10 cellular contexts compared by ENCODE assay signal in the genomic region with DNA sequence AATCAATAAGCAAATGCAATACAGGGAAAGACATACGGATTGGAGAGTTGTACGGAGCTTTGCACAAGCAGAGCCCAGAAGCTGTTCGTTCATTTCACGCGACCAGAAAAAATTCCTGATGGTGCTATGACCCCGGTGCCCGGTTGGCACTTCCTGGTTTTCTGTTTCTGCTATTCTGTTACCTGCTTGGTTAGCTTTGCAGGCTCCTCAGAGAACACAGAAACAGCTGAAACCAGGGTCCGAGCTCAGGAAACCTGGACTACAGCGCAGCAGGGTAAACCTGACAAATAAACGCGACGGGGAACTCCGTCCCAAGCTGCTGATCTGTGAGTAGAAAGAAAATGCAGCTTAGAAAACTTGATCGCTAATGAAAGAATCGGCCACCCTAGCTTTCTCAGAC. TPM values are rescaled to one million over a fixed set of nuclear protein-coding genes. Genes with fewer than 3 reads are reported as not detected.
DNase-seq lines count a peak whose midpoint lies in the region; ATAC-seq and TF ChIP-seq lines count a peak whose summit lies in the region.
"Had no signal": no experiment of that assay in that cellular context is flagged by ENCODE, and none has a peak within 500 bp of the region (broad histone marks: within the 10 kb centered on the region; RNA-seq: fewer than 3 reads in every experiment).

No MANE protein-coding gene starts in this region.

- no CpG with 5 or more reads among the region's 15 CpGs for WGBS in mesendoderm (ENCODE audit: extremely low coverage, insufficient coverage, low lambda C conversion rate)

- no peak for TF ChIP-seq CTCF in HFF-Myc (IDR thresholded peaks at IDR 0.05; ENCODE audit: low read depth, low read length, missing control alignments)
- no peak for TF ChIP-seq CTCF in MCF 10A (IDR thresholded peaks at IDR 0.05; ENCODE audit: unreplicated experiment)
- no peak for TF ChIP-seq CTCF in kidney epithelial cell (IDR thresholded peaks at IDR 0.05; ENCODE audit: insufficient read depth, low read length, poor library complexity, severe bottlenecking)

- H3K56ac ChIP-seq in mesendoderm (ENCODE audit: low read length): no peak overlapping the region

- no peak overlapping the region for H2BK15ac ChIP-seq in mesendoderm (replicated peaks; ENCODE audit: low read depth)

- H3K9me3 Mint-ChIP-seq in MCF 10A (ENCODE audit: unreplicated experiment): no peaks in the 10 kb centered on the region
- H3K9me3 Mint-ChIP-seq: activated naive CD8-positive, alpha-beta T cell treated with anti-CD3 and anti-CD28 coated beads, Interleukin-2, amount 10 ng/mL, durations not matched to agents 7 days and 5 days had no signal

- no peaks in the 10 kb centered on the region for H3K36me3 ChIP-seq in kidney epithelial cell (ENCODE audit: control insufficient read depth, insufficient read depth, low read length)
- no peaks in the 10 kb centered on the region for H3K36me3 ChIP-seq in skeletal muscle satellite cell (ENCODE audit: insufficient read depth, low read length)
- H3K36me3 ChIP-seq in mesendoderm (ENCODE audit: control insufficient read depth, insufficient read depth, low read length): no peaks in the 10 kb centered on the region
- H3K36me3 ChIP-seq in HAP-1 (replicated peaks): no peaks in the 10 kb centered on the region

- DNase-seq in HFF-Myc (ENCODE audit: extremely low read depth, low read depth): no peak
- peak; percentile 19 for DNase-seq in MCF 10A (ENCODE audit: unreplicated experiment)
- DNase-seq in kidney epithelial cell (ENCODE audit: low read depth): no peak
- DNase-seq in mesendoderm: no peak
- DNase-seq in HAP-1 (ENCODE audit: low spot score in 2 of 2): no peak
- DNase-seq: activated naive CD8-positive, alpha-beta T cell treated with anti-CD3 and anti-CD28 coated beads, Interleukin-2, amount 10 ng/mL, durations not matched to agents 7 days and 5 days; GF-D8 had no signal

- no peak overlapping the region for H3K18ac ChIP-seq in mesendoderm (ENCODE audit: low read length)

- CTCF ChIA-PET in MCF 10A (lab: Yijun Ruan, JAX): interaction anchor here (0.5 to 0.9 kb wide), 2 partner anchors 347 to 423 kb away, joined by 3 read pairs; no protein-coding TSS in a partner anchor

- H2BK120ac ChIP-seq in mesendoderm (ENCODE audit: low read depth, low read length): no peak overlapping the region

- peaks cover 14% of the 10 kb centered on the region for H3K27me3 ChIP-seq in kidney epithelial cell (ENCODE audit: control insufficient read depth, insufficient read depth, low read length)
- peaks cover 5% of the 10 kb centered on the region for H3K27me3 ChIP-seq in skeletal muscle satellite cell (ENCODE audit: control insufficient read depth, insufficient read depth, low read length)
- peaks cover 19% of the 10 kb centered on the region for H3K27me3 ChIP-seq in mesendoderm (ENCODE audit: insufficient read depth, low read length, poor library complexity)
- no peaks in the 10 kb centered on the region for H3K27me3 ChIP-seq in HAP-1 (ENCODE audit: low read depth)

- no peak overlapping the region for H2AK5ac ChIP-seq in mesendoderm (ENCODE audit: low read length)

- in situ Hi-C loops in HAP-1 (cut with MboI; ENCODE audit: low sequenced_read_pairs): no loop called here

- no peak overlapping the region for H2BK5ac ChIP-seq in mesendoderm (ENCODE audit: low read length)

- no peak overlapping the region for H3K4ac ChIP-seq in mesendoderm (ENCODE audit: low read depth, low read length)

- H3K79me1 ChIP-seq in mesendoderm (ENCODE audit: low read length): no peaks in the 10 kb centered on the region

- BruUV-seq in MCF 10A (replicated peaks; lab: Mats Ljungman, UMichigan): no TSS peak

- H3K4me1 ChIP-seq in skeletal muscle satellite cell (ENCODE audit: control insufficient read depth, insufficient read depth, low read length) (peaks cover 14% of the 10 kb centered on the region), mesendoderm (ENCODE audit: control insufficient read depth, low read depth, low read length) (no peaks in the 10 kb centered on the region), HAP-1 (no peaks in the 10 kb centered on the region)

- peak overlapping the region; percentile 30 for H3K4me3 ChIP-seq in HFF-Myc (replicated peaks; ENCODE audit: low read depth, low read length)
- peak overlapping the region; percentile 29 for H3K4me3 ChIP-seq in kidney epithelial cell (ENCODE audit: low read depth, low read length)
- peak overlapping the region; percentile 66 for H3K4me3 ChIP-seq in skeletal muscle satellite cell (ENCODE audit: low read length)
- H3K4me3 ChIP-seq in mesendoderm (ENCODE audit: low read length): no peak overlapping the region
- no peak overlapping the region for H3K4me3 ChIP-seq in HAP-1

- peak overlapping the region; percentile 36 for H3K27ac Mint-ChIP-seq in MCF 10A (ENCODE audit: low read depth, unreplicated experiment)
- H3K27ac Mint-ChIP-seq: activated naive CD8-positive, alpha-beta T cell treated with anti-CD3 and anti-CD28 coated beads, Interleukin-2, amount 10 ng/mL, durations not matched to agents 7 days and 5 days had no signal

- H4K8ac ChIP-seq in mesendoderm (ENCODE audit: low read depth, low read length): no peak overlapping the region

- no peak overlapping the region for H3K27ac ChIP-seq in mesendoderm (ENCODE audit: low read depth, low read length)

- H3K4me3 Mint-ChIP-seq in MCF 10A (ENCODE audit: unreplicated experiment): peak overlapping the region; percentile 74
- H3K4me3 Mint-ChIP-seq: activated naive CD8-positive, alpha-beta T cell treated with anti-CD3 and anti-CD28 coated beads, Interleukin-2, amount 10 ng/mL, durations not matched to agents 7 days and 5 days had no signal

- no peak overlapping the region for H4K5ac ChIP-seq in mesendoderm (ENCODE audit: low read length)

- POLR2A ChIA-PET in MCF 10A (lab: Yijun Ruan, JAX): no interaction called here

- H3K9ac ChIP-seq in skeletal muscle satellite cell (ENCODE audit: low read depth, low read length) (peak overlapping the region; percentile 29), mesendoderm (ENCODE audit: low read length) (no peak overlapping the region)

- no peaks in the 10 kb centered on the region for H3K79me2 ChIP-seq in mesendoderm (ENCODE audit: control insufficient read depth, insufficient read depth, low read length)

- H3K4me1 Mint-ChIP-seq in MCF 10A (ENCODE audit: insufficient read depth, unreplicated experiment): peaks cover 14% of the 10 kb centered on the region
- H3K4me1 Mint-ChIP-seq: activated naive CD8-positive, alpha-beta T cell treated with anti-CD3 and anti-CD28 coated beads, Interleukin-2, amount 10 ng/mL, durations not matched to agents 7 days and 5 days had no signal

- intact Hi-C loops in MCF 10A (cut with micrococcal nuclease): loop anchor here (10.0 kb wide), 1 partner anchor 79 kb away; no protein-coding TSS in a partner anchor

- ATAC-seq in GM18520 (IDR thresholded peaks at IDR 0.05; ENCODE audit: unreplicated experiment): no peak
- no peak for ATAC-seq in GM19463 (IDR thresholded peaks at IDR 0.05; ENCODE audit: unreplicated experiment)

- H3K27me3 Mint-ChIP-seq in MCF 10A (ENCODE audit: insufficient read depth, unreplicated experiment): no peaks in the 10 kb centered on the region

- H3K36me3 Mint-ChIP-seq in MCF 10A (ENCODE audit: insufficient read depth, unreplicated experiment): peaks cover under 1% of the 10 kb centered on the region
- H3K36me3 Mint-ChIP-seq: activated naive CD8-positive, alpha-beta T cell treated with anti-CD3 and anti-CD28 coated beads, Interleukin-2, amount 10 ng/mL, durations not matched to agents 7 days and 5 days had no signal

- peak overlapping the region; percentile 87 for H3K4me2 ChIP-seq in skeletal muscle satellite cell (ENCODE audit: low read length)
- no peak overlapping the region for H3K4me2 ChIP-seq in mesendoderm (ENCODE audit: low read length)

- H3K23ac ChIP-seq in mesendoderm (ENCODE audit: low read length): no peak overlapping the region

- no peaks in the 10 kb centered on the region for H3K9me3 ChIP-seq in skeletal muscle satellite cell (replicated peaks; ENCODE audit: low read length)
- no peaks in the 10 kb centered on the region for H3K9me3 ChIP-seq in HAP-1

RNA-seq across cellular contexts. Expression of gene CNTN3, which starts 0.9 kb away (rescaled TPM):
- total RNA-seq in MCF 10A (2022) (2.6 and 3.5 TPM in 2 replicates), kidney epithelial cell (2.0 and 2.6 TPM in 2 replicates)
- total RNA-seq in skeletal muscle satellite cell (2012; rRNA removed): 0.76 and 1.3 TPM in 2 replicates
- polyA plus RNA-seq in mesendoderm (2013, experiment 1 of 2): 0.04 TPM
- polyA plus RNA-seq in mesendoderm (2013, experiment 2 of 2): 0.03 TPM
- total RNA-seq: activated naive CD8-positive, alpha-beta T cell treated with anti-CD3 and anti-CD28 coated beads, Interleukin-2, amount 10 ng/mL, durations not matched to agents 7 days and 5 days had no signal

Comparison
In these comparisons a context has a peak if more than half of its experiments do, and no peak if none do; other contexts are left out.
1. H3K4me3 ChIP-seq: peak in HFF-Myc (single experiment), kidney epithelial cell (single experiment) and skeletal muscle satellite cell (single experiment); none in mesendoderm (single experiment) and HAP-1 (single experiment).